In the genomic region with DNA sequence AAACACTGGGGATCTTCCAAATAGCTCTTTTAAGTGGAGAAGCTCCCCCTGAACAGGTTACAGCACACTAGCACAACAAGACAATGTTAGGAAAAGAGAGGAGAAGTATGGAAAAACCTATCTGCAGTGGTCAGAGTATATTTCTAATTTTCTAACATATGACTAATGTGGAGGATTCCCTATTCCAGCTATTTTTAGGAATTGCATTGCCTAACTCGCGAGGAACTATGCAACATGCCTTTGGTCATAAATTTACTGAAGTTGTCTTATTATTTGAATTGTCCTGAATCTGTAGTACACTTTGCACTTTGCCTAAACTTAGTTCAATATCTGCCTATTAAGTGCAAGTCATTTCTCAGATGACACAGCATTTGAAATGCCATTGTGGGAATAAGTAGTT, we compare ENCODE assay signal across 19 cellular contexts.
"Had no signal": no experiment of that assay in that cellular context is flagged by ENCODE, and none has a peak within 500 bp of the region (broad histone marks: within the 10 kb centered on the region; RNA-seq: fewer than 3 reads in every experiment).

No MANE protein-coding gene starts in this region.

- H3K27me3 ChIP-seq: ascending aorta, breast epithelium, transverse colon had no signal

- FAIRE-seq: islet of Langerhans had no signal

- ATAC-seq: activated CD8-positive, alpha-beta T cell treated with anti-CD3 and anti-CD28 coated beads, Interleukin-2, amount 10 ng/mL, durations not matched to agents 7 days and 5 days; left colon; lower lobe of right lung; stimulated activated naive CD8-positive, alpha-beta T cell treated with anti-CD3 and anti-CD28 coated beads, Interleukin-15, Interleukin-2, amounts not matched to agents 100 U/mL and 50 U/mL, for 24 hours had no signal

- DNase-seq: activated CD4-positive, alpha-beta T cell treated with anti-CD3 and anti-CD28 coated beads, Interleukin-2, amount 10 ng/mL, durations not matched to agents 24 days and 14 days; activated CD8-positive, alpha-beta T cell treated with anti-CD3 and anti-CD28 coated beads, Interleukin-2, amount 10 ng/mL, durations not matched to agents 7 days and 5 days; activated naive CD4-positive, alpha-beta T cell treated with anti-CD3 and anti-CD28 coated beads for 36 hours; activated T-cell treated with anti-CD3 and anti-CD28 coated beads, Interleukin-2, amount 50 U/mL, for 24 hours; erythroblast; foreskin fibroblast; hippocampal formation; left colon; lower lobe of right lung; nephron progenitor cell; occipital lobe; stimulated activated naive CD8-positive, alpha-beta T cell treated with anti-CD3 and anti-CD28 coated beads, Interleukin-15, Interleukin-2, amounts not matched to agents 100 U/mL and 50 U/mL, for 24 hours; T1000; transverse colon had no signal

- H3K4me1 ChIP-seq: ascending aorta, breast epithelium, lower lobe of right lung, transverse colon had no signal

- H3K36me3 ChIP-seq: ascending aorta, breast epithelium, lower lobe of right lung, transverse colon had no signal

- H3K4me3 ChIP-seq: ascending aorta, breast epithelium, coronary artery, lower lobe of right lung, skin epidermis, transverse colon had no signal

- H3K27ac ChIP-seq: ascending aorta, breast epithelium, coronary artery, lower lobe of right lung, skin epidermis, transverse colon had no signal

- H3K9me3 ChIP-seq: ascending aorta, breast epithelium, lower lobe of right lung, transverse colon had no signal
